Comparison of ENCODE assay signal across 12 cellular contexts in genomic region chr9:95128177-95128524, GRCh38.
DNase-seq lines count a peak whose midpoint lies in the region; ATAC-seq, FAIRE-seq and TF ChIP-seq lines count a peak whose summit lies in the region.
"Had no signal": no experiment of that assay in that cellular context is flagged by ENCODE, and none has a peak within 500 bp of the region (broad histone marks: within the 10 kb centered on the region; RNA-seq: fewer than 3 reads in every experiment).

No MANE protein-coding gene starts in this region.

- H3K4me1 ChIP-seq in prostate gland (replicated peaks) (peaks cover 13% of the 10 kb centered on the region), vagina (peaks cover 44% of the 10 kb centered on the region)
- H3K4me1 ChIP-seq: HAP-1 had no signal

- H3K27ac ChIP-seq in prostate gland (peak overlapping the region; percentile 1 to 64), vagina (peak overlapping the region; percentile 53)
- H3K27ac ChIP-seq: BLaER1, GM23248, HL-60 had no signal

- intact Hi-C loops in prostate gland (cut with DNase I) (loop anchor here (5.0 to 10.0 kb wide), 3 partner anchors 83 to 346 kb away; no protein-coding TSS in a partner anchor), vagina (cut with DNase I) (no loop called here)

- TF ChIP-seq POLR2A in prostate gland (IDR thresholded peaks at IDR 0.05) = no peak
- no peak for TF ChIP-seq POLR2A in vagina (IDR thresholded peaks at IDR 0.05)

- H3K27me3 ChIP-seq in prostate gland (replicated peaks; ENCODE audit: insufficient read depth) (no peaks in the 10 kb centered on the region), vagina (no peaks in the 10 kb centered on the region)
- H3K27me3 ChIP-seq: BLaER1 had no signal

- ATAC-seq in HG03469 (IDR thresholded peaks at IDR 0.05; ENCODE audit: unreplicated experiment) (no peak), HG02981 (IDR thresholded peaks at IDR 0.05; ENCODE audit: unreplicated experiment) (no peak)

- H3K36me3 ChIP-seq in prostate gland (no peaks in the 10 kb centered on the region), vagina (no peaks in the 10 kb centered on the region)
- H3K36me3 ChIP-seq: BLaER1, HAP-1 had no signal

- 47% methylated on average over 4 of the region's 4 CpGs for WGBS in prostate gland

- H3K9me3 ChIP-seq in prostate gland (no peaks in the 10 kb centered on the region), vagina (no peaks in the 10 kb centered on the region)
- H3K9me3 ChIP-seq: BLaER1, HAP-1 had no signal

- no peak overlapping the region for H3K4me3 ChIP-seq in prostate gland
- no peak overlapping the region for H3K4me3 ChIP-seq in vagina
- H3K4me3 ChIP-seq: BLaER1, GM23248, HAP-1 had no signal

- TF ChIP-seq CTCF in prostate gland (IDR thresholded peaks at IDR 0.05) = no peak
- TF ChIP-seq CTCF in vagina (IDR thresholded peaks at IDR 0.05) = no peak

- peak; percentile 30 for FAIRE-seq in islet of Langerhans (lab: Jason Lieb, UNC)
- FAIRE-seq: GM19239 had no signal

- DNase-seq in COLO829 (ENCODE audit: low spot score) = peak; percentile 52
- no peak for DNase-seq in prostate gland (ENCODE audit: low spot score)
- DNase-seq in vagina (ENCODE audit: extremely low spot score in 2 of 2) = no peak
- no peak for DNase-seq in DMS153 (lab: John Stamatoyannopoulos, UW)
